14 cellular contexts compared by ENCODE assay signal in genomic region chr6:56518995-56519767, GRCh38.
"Had no signal": no experiment of that assay in that cellular context is flagged by ENCODE, and none has a peak within 500 bp of the region (broad histone marks: within the 10 kb centered on the region; RNA-seq: fewer than 3 reads in every experiment).

No MANE protein-coding gene starts in this region.

- H3K27me3 ChIP-seq: breast epithelium, heart right ventricle, neutrophil, suprapubic skin had no signal

- H3K4me3 ChIP-seq: breast epithelium, heart right ventricle, suprapubic skin had no signal

- H3K27ac ChIP-seq: breast epithelium, heart right ventricle, neutrophil, suprapubic skin had no signal

- ATAC-seq: activated naive CD4-positive, alpha-beta T cell treated with anti-CD3 and anti-CD28 coated beads, Interleukin-2, amount 50 U/mL, for 72 hours; naive thymus-derived CD8-positive, alpha-beta T cell; sciatic nerve had no signal

- DNase-seq: activated CD4-positive, alpha-beta T cell treated with anti-CD3 and anti-CD28 coated beads, Interleukin-2, amount 50 U/mL, for 1 hour; activated effector memory CD4-positive, alpha-beta T cell treated with Interleukin-2 at 50 U/mL for 16 hours; foreskin melanocyte; heart right ventricle; islet precursor cell; midbrain; naive thymus-derived CD8-positive, alpha-beta T cell; posterior cingulate gyrus; stimulated activated naive CD4-positive, alpha-beta T cell had no signal

- H3K9me3 ChIP-seq: breast epithelium, heart right ventricle, neutrophil, suprapubic skin had no signal

- H3K4me1 ChIP-seq: breast epithelium had no signal

- H3K36me3 ChIP-seq: breast epithelium, neutrophil had no signal
